23 cellular contexts compared by ENCODE assay signal in genomic region chr3:13667330-13667729, GRCh38.
DNase-seq lines count a peak whose midpoint lies in the region; ATAC-seq, FAIRE-seq and TF ChIP-seq lines count a peak whose summit lies in the region.
"Had no signal": no experiment of that assay in that cellular context is flagged by ENCODE, and none has a peak within 500 bp of the region (broad histone marks: within the 10 kb centered on the region; RNA-seq: fewer than 3 reads in every experiment).

No MANE protein-coding gene starts in this region.

- H2AFZ ChIP-seq in HCT116 (ENCODE audit: low read depth, low read length, poor library complexity, severe bottlenecking) (no peak overlapping the region), K562 (ENCODE audit: low read depth, low read length) (no peak overlapping the region), keratinocyte (ENCODE audit: control insufficient read depth, low read length) (no peak overlapping the region)

- peak; percentile 19 for DNase-seq in Daoy (ENCODE audit: low read depth)
- DNase-seq in HCT116 (ENCODE audit: low read depth, low spot score), result no peak
- no peak for DNase-seq in K562 (ENCODE audit: extremely low read depth in 1 of 4, low spot score in 3 of 4)
- no peak for DNase-seq in keratinocyte (ENCODE audit: low read depth, low spot score)
- DNase-seq in D341Med (ENCODE audit: low spot score), result no peak
- DNase-seq in NCI-H2196 treated with DMSO at 0.1 percent for 48 hours (lab: John Stamatoyannopoulos, UW; ENCODE audit: unreplicated experiment), result no peak
- no peak for DNase-seq in HT-29 (ENCODE audit: low spot score)
- DNase-seq: CD4-positive, alpha-beta T cell; COR-L47; GDM1; KBM-7; NCI-H1105; NCI-H146; NCI-H2029 treated with DMSO at 0.1 percent for 48 hours; NCI-H2171; NCI-H446; NCI-H526; SJCRH30; T-cell had no signal

- H3K36me3 ChIP-seq in HCT116 (ENCODE audit: control insufficient read depth in 1 of 2, insufficient read depth in 2 of 2, low read length in 2 of 2) (no peaks in the 10 kb centered on the region), K562 (ENCODE audit: control insufficient read depth, insufficient read depth, low read length) (no peaks in the 10 kb centered on the region), keratinocyte (ENCODE audit: control insufficient read depth in 2 of 2, extremely low read depth in 1 of 2, insufficient read depth in 2 of 2, low read length in 2 of 2) (no peaks in the 10 kb centered on the region)
- H3K36me3 ChIP-seq: HAP-1, SJCRH30 had no signal

- TF ChIP-seq CTCF in HCT116 (IDR thresholded peaks at IDR 0.05 in 2 of 3, conservative IDR thresholded peaks at IDR 0.05 in 1 of 3; ENCODE audit: borderline replicate concordance in 1 of 3, insufficient read depth in 1 of 3, low read depth in 2 of 3, low read length in 2 of 3), result 0 out of 6 replicates have a peak, but pooled peaks of 1 of the 3 experiments have one; percentile 7
- no peak for TF ChIP-seq CTCF in K562 (IDR thresholded peaks at IDR 0.05 in 2 of 3, conservative IDR thresholded peaks at IDR 0.05 in 1 of 3; ENCODE audit: insufficient read depth in 2 of 3, low read depth in 1 of 3, low read length in 3 of 3)
- TF ChIP-seq CTCF in keratinocyte (optimal IDR thresholded peaks at IDR 0.05 in 1 of 3, IDR thresholded peaks at IDR 0.05 in 1 of 3, conservative IDR thresholded peaks at IDR 0.05 in 1 of 3; ENCODE audit: extremely low read depth in 1 of 3, insufficient read depth in 2 of 3, low read length in 3 of 3), result peak in 1 of 3 experiments; percentile 25

- H3K79me2 ChIP-seq in HCT116 (ENCODE audit: insufficient read depth, low read length) (no peaks in the 10 kb centered on the region), K562 (ENCODE audit: control insufficient read depth, insufficient read depth, low read length) (no peaks in the 10 kb centered on the region), keratinocyte (ENCODE audit: control insufficient read depth, insufficient read depth, low read length) (no peaks in the 10 kb centered on the region)

- H3K9me1 ChIP-seq in K562 (ENCODE audit: control insufficient read depth, insufficient read depth, low read length) (no peaks in the 10 kb centered on the region), keratinocyte (ENCODE audit: control insufficient read depth, extremely low read depth, insufficient read depth, low read length) (no peaks in the 10 kb centered on the region)

- H3K9ac ChIP-seq in HCT116 (ENCODE audit: low read length), result no peak overlapping the region
- no peak overlapping the region for H3K9ac ChIP-seq in K562 (ENCODE audit: insufficient read depth in 1 of 2, low read depth in 2 of 2, low read length in 2 of 2)
- no peak overlapping the region for H3K9ac ChIP-seq in keratinocyte (ENCODE audit: control insufficient read depth, extremely low read depth, insufficient read depth, low read length)

- POLR2A ChIA-PET in HCT116 (lab: Charles Lee) (no interaction called here), K562 (lab: Yijun Ruan, JAX) (interaction anchor here (0.6 to 0.8 kb wide), 3 partner anchors 21 to 657 kb away, joined by 3 to 4 read pairs (median 3); no protein-coding TSS in a partner anchor)

- H4K20me1 ChIP-seq in HCT116 (ENCODE audit: insufficient read depth), result no peaks in the 10 kb centered on the region
- peaks cover 8% of the 10 kb centered on the region for H4K20me1 ChIP-seq in K562 (replicated peaks; ENCODE audit: control insufficient read depth, insufficient read depth, low read length)
- no peaks in the 10 kb centered on the region for H4K20me1 ChIP-seq in keratinocyte (ENCODE audit: control insufficient read depth, extremely low read depth, insufficient read depth, low read length)

- no peak for TF ChIP-seq EP300 in K562 (IDR thresholded peaks at IDR 0.05; ENCODE audit: low read length)

- TF ChIP-seq RAD21 in HCT116 (IDR thresholded peaks at IDR 0.05; ENCODE audit: low read depth), result no peak
- no peak for TF ChIP-seq RAD21 in K562 (CRISPR knock-in tag; conservative IDR thresholded peaks at IDR 0.05 in 1 of 2, IDR thresholded peaks at IDR 0.05 in 1 of 2)

- H3K9me2 ChIP-seq in HCT116 (ENCODE audit: insufficient read depth), result no peaks in the 10 kb centered on the region

- RAD21 ChIA-PET in HCT116 (lab: Charles Lee; ENCODE audit: low non-redundant PET in 1 of 2, low total read pairs in 2 of 2, uncharacterized antibody in 2 of 2, unreplicated experiment in 2 of 2), result no interaction called here

- H3K4me1 ChIP-seq in HCT116 (ENCODE audit: control insufficient read depth in 1 of 2, insufficient read depth in 2 of 2, low read length in 2 of 2), result no peaks in the 10 kb centered on the region
- peaks cover 0 to 2% of the 10 kb centered on the region in 2 experiments; a peak in 1 of 5 replicates for H3K4me1 ChIP-seq in K562 (replicated peaks in 1 of 2; ENCODE audit: control insufficient read depth in 2 of 2, insufficient read depth in 2 of 2, low read length in 2 of 2)
- peaks cover 7% of the 10 kb centered on the region for H3K4me1 ChIP-seq in keratinocyte (ENCODE audit: control insufficient read depth, extremely low read depth, insufficient read depth, low read length)
- H3K4me1 ChIP-seq: SJCRH30 had no signal

- in situ Hi-C loops in K562 (cut with MboI), result loop anchor here (25.0 kb wide), 1 partner anchor 1245 kb away; no protein-coding TSS in a partner anchor

- H3K4me3 ChIP-seq in HCT116 (replicated peaks in 1 of 2; ENCODE audit: low read depth in 1 of 2, low read length in 2 of 2) (no peak overlapping the region), K562 (no peak overlapping the region), keratinocyte (ENCODE audit: control insufficient read depth in 2 of 3, extremely low read depth in 1 of 3, insufficient read depth in 2 of 3, low read depth in 1 of 3, low read length in 3 of 3) (no peak overlapping the region)
- H3K4me3 ChIP-seq: HAP-1, SJCRH30 had no signal

- 4% methylated on average over 9 of the region's 9 CpGs for WGBS in K562 (ENCODE audit: insufficient coverage, low coverage, missing lambda C conversion rate)

- FAIRE-seq in K562 (lab: Jason Lieb, UNC) (no peak), keratinocyte (lab: Jason Lieb, UNC) (peak; percentile 32)
- FAIRE-seq: GM19239, RCC 7860 had no signal

- dilution Hi-C loops in keratinocyte (cut with MboI; ENCODE audit: extremely low pct_ligation_motif_present, low sequenced_read_pairs), result no loop called here

- H3K9me3 ChIP-seq in HCT116 (ENCODE audit: control insufficient read depth in 1 of 2, insufficient read depth in 1 of 2, low read depth in 1 of 2, low read length in 2 of 2), result no peaks in the 10 kb centered on the region
- H3K9me3 ChIP-seq in K562 (replicated peaks; ENCODE audit: control insufficient read depth, insufficient read depth, low read depth, low read length), result no peaks in the 10 kb centered on the region
- H3K9me3 ChIP-seq in keratinocyte (ENCODE audit: control insufficient read depth, low read depth, low read length), result no peaks in the 10 kb centered on the region
- H3K9me3 ChIP-seq: HAP-1, SJCRH30 had no signal

- CTCF ChIA-PET in HCT116 (lab: Charles Lee) (interaction anchor here (1.1 kb wide), 1 partner anchor 213 kb away, joined by 3 read pairs; the partner anchor contains the start of gene WNT7A), K562 (lab: Yijun Ruan, JAX; ENCODE audit: low intra/inter-chr PET ratio) (no interaction called here)

- ATAC-seq in HCT116, result peak; percentile 21; the same call in 1 of the 2 replicates
- 0 out of 3 replicates have a peak, but pooled peaks have one; percentile 13 for ATAC-seq in K562
- no peak for ATAC-seq in GM21737 (IDR thresholded peaks at IDR 0.05; ENCODE audit: unreplicated experiment)
- ATAC-seq: T-cell had no signal

- no TSS peak for BruUV-seq in HCT116 (replicated peaks; lab: Mats Ljungman, UMichigan)
- BruUV-seq in K562 (replicated peaks; lab: Mats Ljungman, UMichigan), result no TSS peak

- TF ChIP-seq POLR2A in HCT116 (IDR thresholded peaks at IDR 0.05; ENCODE audit: borderline replicate concordance, extremely low read depth, insufficient read depth, insufficient read length) (no peak), K562 (conservative IDR thresholded peaks at IDR 0.05) (no peak)

- intact Hi-C loops in HCT116 (cut with micrococcal nuclease), result no loop called here
- intact Hi-C loops in K562 (cut with micrococcal nuclease), result no loop called here

- H3K4me2 ChIP-seq in HCT116 (ENCODE audit: low read length) (no peak overlapping the region), K562 (ENCODE audit: insufficient read depth, low read length) (no peak overlapping the region), keratinocyte (ENCODE audit: control insufficient read depth, extremely low read depth, insufficient read depth, low read depth, low read length) (no peak overlapping the region)

- H3K27me3 ChIP-seq in HCT116 (ENCODE audit: insufficient read depth, low read length) (peaks cover 8% of the 10 kb centered on the region; the same call in 1 of the 2 replicates), K562 (ENCODE audit: control insufficient read depth in 2 of 2, insufficient read depth in 2 of 2, low read length in 2 of 2) (peaks cover 17 to 47% of the 10 kb centered on the region in 2 experiments; a peak in 4 of 5 replicates), keratinocyte (ENCODE audit: control insufficient read depth, extremely low read depth, insufficient read depth, low read length) (peaks cover 20% of the 10 kb centered on the region)
- H3K27me3 ChIP-seq: SJCRH30 had no signal

- no peak overlapping the region for H3K27ac ChIP-seq in HCT116 (ENCODE audit: low read depth, low read length)
- no peak overlapping the region for H3K27ac ChIP-seq in K562 (ENCODE audit: extremely low read depth, low read depth, low read length)
- H3K27ac ChIP-seq in keratinocyte (ENCODE audit: control insufficient read depth, insufficient read depth, low read length), result no peak overlapping the region
- H3K27ac ChIP-seq: SJCRH30 had no signal

TF ChIP-seq in K562, 482 proteins besides CTCF, POLR2A, EP300 and RAD21 (continues in another document):
- TF ChIP-seq CEBPG (CRISPR knock-in tag; IDR thresholded peaks at IDR 0.05) (peak; percentile 85), CEBPG (tag; conservative IDR thresholded peaks at IDR 0.05 in 1 of 2, IDR thresholded peaks at IDR 0.05 in 1 of 2) (peak in 1 of 2 experiments; percentile 57; a peak in 3 of 4 replicates), ZNF274 (IDR thresholded peaks at IDR 0.05; ENCODE audit: borderline replicate concordance, low read depth, low read length) (no peak), NONO (IDR thresholded peaks at IDR 0.05; ENCODE audit: low read depth in 2 of 2, low read length in 1 of 2) (no peak), L3MBTL2 (IDR thresholded peaks at IDR 0.05) (0 out of 2 replicates have a peak, but pooled peaks have one; percentile 24), ZSCAN32 (CRISPR knock-in tag; IDR thresholded peaks at IDR 0.05) (no peak), HES1 (IDR thresholded peaks at IDR 0.05; ENCODE audit: low read depth) (no peak), SMARCA5 (IDR thresholded peaks at IDR 0.05) (peak; percentile 54; the same call in 1 of the 2 replicates)
